Comparison of ENCODE assay signal across 16 cellular contexts in the genomic region with DNA sequence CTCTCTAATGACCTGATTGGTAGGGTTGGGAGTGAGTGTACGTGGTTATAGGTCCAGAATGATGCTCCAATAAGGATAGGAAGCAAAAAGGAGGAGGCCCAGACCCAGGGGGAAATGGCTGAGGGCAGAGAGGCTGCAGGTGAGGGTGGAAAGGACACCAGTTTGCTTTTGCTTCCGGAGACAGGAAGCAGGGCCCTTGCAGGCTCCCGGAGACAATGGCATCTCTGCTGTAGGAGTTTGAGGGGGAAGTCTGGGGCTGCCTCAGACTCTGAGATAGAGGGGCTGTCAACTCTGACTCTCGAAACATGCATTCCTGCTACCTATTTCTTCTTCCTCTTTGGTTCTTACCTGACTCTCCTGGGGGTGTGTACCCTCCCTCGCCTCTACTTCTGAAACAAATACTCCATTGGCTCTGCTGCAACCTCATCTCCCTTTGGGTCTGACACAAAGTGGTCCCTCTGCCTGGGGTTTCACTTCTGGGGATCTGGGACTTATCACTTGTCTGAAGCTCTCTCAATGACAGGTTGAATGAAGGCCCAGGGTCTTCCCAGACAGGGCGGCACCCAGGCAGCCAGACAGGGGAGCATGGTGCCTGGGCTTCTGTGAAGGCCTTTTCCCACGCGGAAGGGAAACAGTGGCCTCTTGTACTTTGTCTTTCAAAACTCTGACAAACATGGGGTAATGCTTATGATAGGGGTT.
DNase-seq lines count a peak whose midpoint lies in the region; FAIRE-seq and TF ChIP-seq lines count a peak whose summit lies in the region.
"Had no signal": no experiment of that assay in that cellular context is flagged by ENCODE, and none has a peak within 500 bp of the region (broad histone marks: within the 10 kb centered on the region; RNA-seq: fewer than 3 reads in every experiment).

No MANE protein-coding gene starts in this region.

- peak overlapping the region; percentile 77 for H2AFZ ChIP-seq in H1 (ENCODE audit: low read length)
- no peak overlapping the region for H2AFZ ChIP-seq in SK-N-SH (ENCODE audit: low read depth)

- H3K4me1 Mint-ChIP-seq in neural crest cell, result no peaks in the 10 kb centered on the region
- peaks cover 3% of the 10 kb centered on the region for H3K4me1 Mint-ChIP-seq in T-helper 2 cell treated with Interferon-gamma antibody and Interleukin-4, amounts not matched to agents 5 μg/mL and 100 μg/mL, for 36 hours (ENCODE audit: low read depth)
- H3K4me1 Mint-ChIP-seq: H9 had no signal

- no peak overlapping the region for H2BK20ac ChIP-seq in H1 (ENCODE audit: low read length)

- H3K27me3 ChIP-seq in BLaER1 treated with 17β-estradiol and CSF1 and Interleukin-3, amounts not matched to agents 10 nM and 100 nM, result no peaks in the 10 kb centered on the region
- H3K27me3 ChIP-seq in H1 (replicated peaks in 1 of 4; ENCODE audit: control insufficient read depth in 3 of 4, extremely low read depth in 1 of 4, insufficient read depth in 3 of 4, low read length in 3 of 4), result no peaks in the 10 kb centered on the region
- H3K27me3 ChIP-seq in SK-N-SH (ENCODE audit: insufficient read depth), result peaks cover 8% of the 10 kb centered on the region; the same call in 1 of the 2 replicates
- H3K27me3 ChIP-seq: Peyer's patch had no signal

- H4K5ac ChIP-seq in H1 (ENCODE audit: insufficient read length, low read depth, low read length), result no peak overlapping the region

- H3K79me1 ChIP-seq in H1 (ENCODE audit: low read depth, low read length), result no peaks in the 10 kb centered on the region

- H3K27me3 Mint-ChIP-seq in neural crest cell (ENCODE audit: low read depth), result peaks cover 17% of the 10 kb centered on the region
- H3K27me3 Mint-ChIP-seq in T-helper 2 cell treated with Interferon-gamma antibody and Interleukin-4, amounts not matched to agents 5 μg/mL and 100 μg/mL, for 36 hours (ENCODE audit: low read depth), result peaks cover 2% of the 10 kb centered on the region

- H3K27ac ChIP-seq in BLaER1 treated with 17β-estradiol and CSF1 and Interleukin-3, amounts not matched to agents 10 nM and 100 nM, result no peak overlapping the region; a peak in 1 of 22 replicates
- no peak overlapping the region for H3K27ac ChIP-seq in H1 (ENCODE audit: low read depth, low read length)
- no peak overlapping the region for H3K27ac ChIP-seq in SK-N-SH (ENCODE audit: low read depth in 2 of 2, low read length in 1 of 2)
- no peak overlapping the region for H3K27ac ChIP-seq in substantia nigra (ENCODE audit: low read depth, low read length, poor library complexity, severe bottlenecking)
- H3K27ac ChIP-seq: Peyer's patch had no signal

- no peak overlapping the region for H2AK5ac ChIP-seq in H1 (ENCODE audit: low read depth, low read length)

- peaks cover 4% of the 10 kb centered on the region for H3K9me3 Mint-ChIP-seq in neural crest cell
- H3K9me3 Mint-ChIP-seq in T-helper 2 cell treated with Interferon-gamma antibody and Interleukin-4, amounts not matched to agents 5 μg/mL and 100 μg/mL, for 36 hours, result no peaks in the 10 kb centered on the region

- peak overlapping the region; percentile 50 for H3K27ac Mint-ChIP-seq in neural crest cell (ENCODE audit: unreplicated experiment)
- no peak overlapping the region for H3K27ac Mint-ChIP-seq in T-helper 2 cell treated with Interferon-gamma antibody and Interleukin-4, amounts not matched to agents 5 μg/mL and 100 μg/mL, for 36 hours
- H3K27ac Mint-ChIP-seq: CD4-positive, CD25-positive, alpha-beta regulatory T cell; H9 had no signal

- in situ Hi-C loops in KBM-7 (cut with MboI; ENCODE audit: low pct_unique_long_range_greater_than_20kb, low sequenced_read_pairs), result no loop called here

- H3K9ac ChIP-seq in BLaER1 treated with 17β-estradiol and CSF1 and Interleukin-3, amounts not matched to agents 10 nM and 100 nM, result no peak overlapping the region
- H3K9ac ChIP-seq in H1 (replicated peaks in 1 of 4; ENCODE audit: extremely low read depth in 1 of 4, low read depth in 3 of 4, low read length in 3 of 4) (no peak overlapping the region), SK-N-SH (no peak overlapping the region)

- peak overlapping the region in 7 of 11 experiments; percentile 18 to 52 (median 28); a peak in 9 of 22 replicates for H3K4me2 ChIP-seq in BLaER1 treated with 17β-estradiol and CSF1 and Interleukin-3, amounts not matched to agents 10 nM and 100 nM
- H3K4me2 ChIP-seq in H1 (ENCODE audit: insufficient read depth in 1 of 2, low read depth in 2 of 2, low read length in 2 of 2) (no peak overlapping the region), SK-N-SH (no peak overlapping the region)

- H3K14ac ChIP-seq in H1 (ENCODE audit: insufficient read length), result no peak overlapping the region

- TF ChIP-seq EP300 in H1 (IDR thresholded peaks at IDR 0.05; ENCODE audit: borderline replicate concordance in 1 of 2, low read depth in 2 of 2, low read length in 2 of 2) (no peak), SK-N-SH (IDR thresholded peaks at IDR 0.05; ENCODE audit: borderline replicate concordance in 1 of 2, low read depth in 1 of 2, low read length in 1 of 2) (no peak)

- H3K79me2 ChIP-seq in H1 (ENCODE audit: control insufficient read depth in 1 of 2, insufficient read depth in 2 of 2, low read length in 2 of 2), result no peaks in the 10 kb centered on the region
- no peaks in the 10 kb centered on the region for H3K79me2 ChIP-seq in SK-N-SH (ENCODE audit: insufficient read depth)

- no peaks in the 10 kb centered on the region for H3K36me3 Mint-ChIP-seq in neural crest cell (ENCODE audit: low read depth)
- H3K36me3 Mint-ChIP-seq in T-helper 2 cell treated with Interferon-gamma antibody and Interleukin-4, amounts not matched to agents 5 μg/mL and 100 μg/mL, for 36 hours (ENCODE audit: low read depth), result no peaks in the 10 kb centered on the region
- H3K36me3 Mint-ChIP-seq: CD4-positive, CD25-positive, alpha-beta regulatory T cell had no signal

- no peak overlapping the region for H3K56ac ChIP-seq in H1 (replicated peaks; ENCODE audit: insufficient read length, low read depth, low read length)

- H3F3A ChIP-seq in SK-N-SH (replicated peaks; ENCODE audit: insufficient read depth), result no peaks in the 10 kb centered on the region

- no peak for TF ChIP-seq POLR2A in H1 (IDR thresholded peaks at IDR 0.05; ENCODE audit: control extremely low read depth in 1 of 2, low read depth in 2 of 2, low read length in 2 of 2)

- no peak overlapping the region for H3K4me3 Mint-ChIP-seq in neural crest cell
- no peak overlapping the region for H3K4me3 Mint-ChIP-seq in T-helper 2 cell treated with Interferon-gamma antibody and Interleukin-4, amounts not matched to agents 5 μg/mL and 100 μg/mL, for 36 hours
- H3K4me3 Mint-ChIP-seq: CD4-positive, CD25-positive, alpha-beta regulatory T cell; H9 had no signal

- H3K9me3 ChIP-seq in BLaER1 treated with 17β-estradiol and CSF1 and Interleukin-3, amounts not matched to agents 10 nM and 100 nM (replicated peaks in 1 of 11), result peaks cover 0 to 11% (median 8%) of the 10 kb centered on the region in 11 experiments; a peak in 14 of 22 replicates
- H3K9me3 ChIP-seq in H1 (ENCODE audit: insufficient read depth in 2 of 2, low read depth in 1 of 2, low read length in 1 of 2) (0 out of 4 replicates have a peak, but pooled peaks cover 0 to 2% of the 10 kb centered on the region in 2 experiments), SK-N-SH (peaks cover 4% of the 10 kb centered on the region; the same call in 1 of the 2 replicates)
- H3K9me3 ChIP-seq: Peyer's patch had no signal

- H3K18ac ChIP-seq in H1 (ENCODE audit: extremely low read depth, low read length), result no peak overlapping the region; the same call in 1 of the 2 replicates

- H2BK15ac ChIP-seq in H1 (ENCODE audit: low read length), result no peak overlapping the region

- no peak overlapping the region for H4K8ac ChIP-seq in H1 (ENCODE audit: extremely low read depth, insufficient read depth, low read length)

- peaks cover 0 to 9% (median 7%) of the 10 kb centered on the region in 10 experiments; a peak in 10 of 20 replicates for H3K4me1 ChIP-seq in BLaER1 treated with 17β-estradiol and CSF1 and Interleukin-3, amounts not matched to agents 10 nM and 100 nM
- H3K4me1 ChIP-seq in H1 (replicated peaks in 1 of 4; ENCODE audit: control insufficient read depth in 3 of 4, insufficient read depth in 4 of 4, low read length in 3 of 4), result no peaks in the 10 kb centered on the region
- no peaks in the 10 kb centered on the region for H3K4me1 ChIP-seq in SK-N-SH (ENCODE audit: control insufficient read depth in 1 of 2, insufficient read depth in 2 of 2, low read depth in 1 of 2, low read length in 1 of 2)
- H3K4me1 ChIP-seq: Peyer's patch had no signal

- H3K23ac ChIP-seq in H1 (ENCODE audit: insufficient read length), result no peak overlapping the region

- no peaks in the 10 kb centered on the region for H3K23me2 ChIP-seq in H1 (ENCODE audit: low read depth, low read length)

- no peak for FAIRE-seq in H1 (lab: Jason Lieb, UNC)

- TF ChIP-seq RAD21 in H1 (IDR thresholded peaks at IDR 0.05 in 1 of 2, conservative IDR thresholded peaks at IDR 0.05 in 1 of 2; ENCODE audit: low read depth in 2 of 2, low read length in 2 of 2), result no peak
- TF ChIP-seq RAD21 in SK-N-SH (IDR thresholded peaks at IDR 0.05; ENCODE audit: low read length), result no peak

- 81% methylated on average over 8 of the region's 8 CpGs; no CpG with 5 or more reads in 1 of the 2 experiments for WGBS in H1 (ENCODE audit: extremely low coverage in 1 of 2, insufficient coverage in 1 of 2, insufficient read length in 1 of 2, insufficient replicate concordance in 2 of 2, low coverage in 1 of 2, low lambda C conversion rate in 2 of 2, missing lambda C conversion rate in 1 of 2), 2 experiments
- WGBS in SK-N-SH (ENCODE audit: low lambda C conversion rate), result 77% methylated on average over 8 of the region's 8 CpGs

- no peak overlapping the region for H4K91ac ChIP-seq in H1 (replicated peaks; ENCODE audit: insufficient read length, low read length)

- H2BK12ac ChIP-seq in H1 (ENCODE audit: low read depth, low read length), result no peak overlapping the region

- no peak overlapping the region for H2BK5ac ChIP-seq in H1 (ENCODE audit: low read depth, low read length)

- POLR2A ChIA-PET in H1 (lab: Charles Lee; ENCODE audit: partially characterized antibody), result no interaction called here
- POLR2A ChIA-PET in SK-N-SH (lab: Yijun Ruan, JAX), result no interaction called here

- H4K20me1 ChIP-seq in BLaER1 treated with 17β-estradiol and CSF1 and Interleukin-3, amounts not matched to agents 10 nM and 100 nM, result no peaks in the 10 kb centered on the region
- no peaks in the 10 kb centered on the region for H4K20me1 ChIP-seq in H1 (replicated peaks in 1 of 2; ENCODE audit: control insufficient read depth in 1 of 2, insufficient read depth in 2 of 2, low read length in 2 of 2)
- no peaks in the 10 kb centered on the region for H4K20me1 ChIP-seq in SK-N-SH (ENCODE audit: insufficient read depth)

- no peak overlapping the region for H2BK120ac ChIP-seq in H1 (replicated peaks; ENCODE audit: low read depth, low read length)

- peak; percentile 20 for DNase-seq in KBM-7
- no peak for DNase-seq in H1 (ENCODE audit: low read depth in 1 of 2, low spot score in 2 of 2)
- no peak for DNase-seq in neural crest cell (ENCODE audit: low read depth, low spot score)
- no peak for DNase-seq in SK-N-SH
- no peak for DNase-seq in substantia nigra (lab: John Stamatoyannopoulos, UW)
- no peak for DNase-seq in T-helper 2 cell treated with Interferon-gamma antibody and Interleukin-4, amounts not matched to agents 5 μg/mL and 100 μg/mL, for 36 hours (ENCODE audit: low spot score)
- no peak for DNase-seq in GOT3 (lab: John Stamatoyannopoulos, UW)
- DNase-seq: EL, H9, NCI-H1436 treated with DMSO at 0.1 percent for 48 hours, NCI-H2081, NCI-H524, Peyer's patch, Right ventricle myocardium superior had no signal

- no peak overlapping the region for H3K4me3 ChIP-seq in BLaER1 treated with 17β-estradiol and CSF1 and Interleukin-3, amounts not matched to agents 10 nM and 100 nM
- H3K4me3 ChIP-seq in H1 (ENCODE audit: extremely low read depth in 1 of 4, insufficient read depth in 2 of 4, low read depth in 3 of 4, low read length in 4 of 4) (no peak overlapping the region), SK-N-SH (ENCODE audit: low read depth in 2 of 2, low read length in 1 of 2) (no peak overlapping the region)
- H3K4me3 ChIP-seq: Peyer's patch had no signal

- TF ChIP-seq CTCF in H1 (IDR thresholded peaks at IDR 0.05; ENCODE audit: control extremely low read depth in 1 of 3, insufficient read depth in 1 of 3, low read depth in 1 of 3, low read length in 3 of 3) (no peak), neural crest cell (conservative IDR thresholded peaks at IDR 0.05) (no peak), SK-N-SH (IDR thresholded peaks at IDR 0.05) (no peak)

- CTCF ChIA-PET in H1 (lab: Charles Lee; ENCODE audit: partially characterized antibody), result interaction anchor here (0.7 to 1.8 kb wide), 2 partner anchors 10 to 26 kb away, joined by 3 to 4 read pairs; no protein-coding TSS in a partner anchor
- CTCF ChIA-PET in SK-N-SH (lab: Yijun Ruan, JAX), result interaction anchor here (2.1 kb wide), 1 partner anchor 70 kb away, joined by 6 read pairs; no protein-coding TSS in a partner anchor

- no peaks in the 10 kb centered on the region for H3K36me3 ChIP-seq in BLaER1 treated with 17β-estradiol and CSF1 and Interleukin-3, amounts not matched to agents 10 nM and 100 nM
- H3K36me3 ChIP-seq in H1 (ENCODE audit: control insufficient read depth in 2 of 4, insufficient read depth in 4 of 4, low read length in 3 of 4) (no peaks in the 10 kb centered on the region), SK-N-SH (replicated peaks in 1 of 2; ENCODE audit: control insufficient read depth in 1 of 2, insufficient read depth in 2 of 2, low read length in 1 of 2) (no peaks in the 10 kb centered on the region)
- H3K36me3 ChIP-seq: Peyer's patch had no signal

- H3K4ac ChIP-seq in H1 (replicated peaks; ENCODE audit: insufficient read length, low read depth, low read length), result no peak overlapping the region

- no peaks in the 10 kb centered on the region for H3K9me2 ChIP-seq in SK-N-SH

Comparison
In these comparisons a context has a peak if more than half of its experiments do, and no peak if none do; other contexts are left out.
1. H3K4me2 ChIP-seq: peak in BLaER1 treated with 17β-estradiol and CSF1 and Interleukin-3, amounts not matched to agents 10 nM and 100 nM (7 of 11); none in H1 (0 of 2) and SK-N-SH (single experiment).